Comparison of ENCODE assay signal across 1 cellular context in the genomic region with DNA sequence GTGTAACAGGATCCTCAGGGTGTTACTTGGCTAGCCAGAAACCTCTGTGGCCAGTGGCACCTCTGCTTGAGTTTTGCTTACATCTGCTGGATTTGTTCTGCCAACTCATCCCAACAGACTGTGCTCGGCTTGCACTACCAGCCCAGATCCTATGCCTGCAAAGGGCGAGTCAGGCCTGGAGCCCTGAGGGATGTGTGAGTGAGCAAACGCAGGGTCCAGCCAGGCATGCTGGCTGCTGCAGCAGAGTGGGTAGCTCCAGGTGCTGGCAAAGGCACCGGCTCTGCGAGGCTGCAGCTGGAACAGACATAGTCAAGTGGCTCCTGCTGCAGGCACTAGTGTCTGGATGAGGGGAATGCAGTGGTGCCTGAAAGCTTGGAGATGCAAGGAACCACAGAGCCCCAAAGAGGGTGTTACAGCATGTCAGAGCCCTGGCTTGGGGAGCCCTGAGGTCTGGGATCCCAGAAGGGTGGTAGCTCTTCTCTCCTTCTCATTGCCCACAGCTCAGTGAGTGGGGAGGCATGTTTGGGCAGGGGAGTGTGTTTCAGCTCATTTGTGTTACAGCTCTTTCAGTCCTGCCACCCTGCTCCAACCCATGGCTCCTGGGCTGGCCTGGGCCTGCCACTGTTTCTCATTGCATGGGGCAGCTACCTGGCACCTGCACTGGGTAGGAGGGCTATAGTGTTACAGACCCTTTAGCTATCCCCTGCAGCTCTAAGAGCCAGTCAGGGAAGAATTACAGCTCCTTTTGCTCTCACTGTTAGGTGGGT.
TF ChIP-seq lines count a peak whose summit lies in the region.

No MANE protein-coding gene starts in this region.

TF ChIP-seq in WTC11, 78 proteins besides CTCF, POLR2A, EP300 and RAD21 (continued from another document):
- TF ChIP-seq, protein P1, sequence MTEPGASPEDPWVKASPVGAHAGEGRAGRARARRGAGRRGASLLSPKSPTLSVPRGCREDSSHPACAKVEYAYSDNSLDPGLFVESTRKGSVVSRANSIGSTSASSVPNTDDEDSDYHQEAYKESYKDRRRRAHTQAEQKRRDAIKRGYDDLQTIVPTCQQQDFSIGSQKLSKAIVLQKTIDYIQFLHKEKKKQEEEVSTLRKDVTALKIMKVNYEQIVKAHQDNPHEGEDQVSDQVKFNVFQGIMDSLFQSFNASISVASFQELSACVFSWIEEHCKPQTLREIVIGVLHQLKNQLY (CRISPR knock-in tag; IDR thresholded peaks at IDR 0.05), result no peak
- TF ChIP-seq TEAD1 (CRISPR knock-in tag; IDR thresholded peaks at IDR 0.05) (no peak), NFATC4 (CRISPR knock-in tag; IDR thresholded peaks at IDR 0.05) (no peak), ZNF263 (CRISPR knock-in tag; IDR thresholded peaks at IDR 0.05; ENCODE audit: low read depth) (no peak), GABPB1 (CRISPR knock-in tag; IDR thresholded peaks at IDR 0.05) (no peak), RELA (CRISPR knock-in tag; IDR thresholded peaks at IDR 0.05; ENCODE audit: borderline replicate concordance) (no peak)
- TF ChIP-seq, protein P2, sequence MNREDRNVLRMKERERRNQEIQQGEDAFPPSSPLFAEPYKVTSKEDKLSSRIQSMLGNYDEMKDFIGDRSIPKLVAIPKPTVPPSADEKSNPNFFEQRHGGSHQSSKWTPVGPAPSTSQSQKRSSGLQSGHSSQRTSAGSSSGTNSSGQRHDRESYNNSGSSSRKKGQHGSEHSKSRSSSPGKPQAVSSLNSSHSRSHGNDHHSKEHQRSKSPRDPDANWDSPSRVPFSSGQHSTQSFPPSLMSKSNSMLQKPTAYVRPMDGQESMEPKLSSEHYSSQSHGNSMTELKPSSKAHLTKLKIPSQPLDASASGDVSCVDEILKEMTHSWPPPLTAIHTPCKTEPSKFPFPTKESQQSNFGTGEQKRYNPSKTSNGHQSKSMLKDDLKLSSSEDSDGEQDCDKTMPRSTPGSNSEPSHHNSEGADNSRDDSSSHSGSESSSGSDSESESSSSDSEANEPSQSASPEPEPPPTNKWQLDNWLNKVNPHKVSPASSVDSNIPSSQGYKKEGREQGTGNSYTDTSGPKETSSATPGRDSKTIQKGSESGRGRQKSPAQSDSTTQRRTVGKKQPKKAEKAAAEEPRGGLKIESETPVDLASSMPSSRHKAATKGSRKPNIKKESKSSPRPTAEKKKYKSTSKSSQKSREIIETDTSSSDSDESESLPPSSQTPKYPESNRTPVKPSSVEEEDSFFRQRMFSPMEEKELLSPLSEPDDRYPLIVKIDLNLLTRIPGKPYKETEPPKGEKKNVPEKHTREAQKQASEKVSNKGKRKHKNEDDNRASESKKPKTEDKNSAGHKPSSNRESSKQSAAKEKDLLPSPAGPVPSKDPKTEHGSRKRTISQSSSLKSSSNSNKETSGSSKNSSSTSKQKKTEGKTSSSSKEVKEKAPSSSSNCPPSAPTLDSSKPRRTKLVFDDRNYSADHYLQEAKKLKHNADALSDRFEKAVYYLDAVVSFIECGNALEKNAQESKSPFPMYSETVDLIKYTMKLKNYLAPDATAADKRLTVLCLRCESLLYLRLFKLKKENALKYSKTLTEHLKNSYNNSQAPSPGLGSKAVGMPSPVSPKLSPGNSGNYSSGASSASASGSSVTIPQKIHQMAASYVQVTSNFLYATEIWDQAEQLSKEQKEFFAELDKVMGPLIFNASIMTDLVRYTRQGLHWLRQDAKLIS (CRISPR knock-in tag; IDR thresholded peaks at IDR 0.05; ENCODE audit: borderline replicate concordance), result no peak
TF ChIP-seq in WTC11: peak in this region for 0.
